Comparison of ENCODE assay signal across 14 cellular contexts in the genomic region with DNA sequence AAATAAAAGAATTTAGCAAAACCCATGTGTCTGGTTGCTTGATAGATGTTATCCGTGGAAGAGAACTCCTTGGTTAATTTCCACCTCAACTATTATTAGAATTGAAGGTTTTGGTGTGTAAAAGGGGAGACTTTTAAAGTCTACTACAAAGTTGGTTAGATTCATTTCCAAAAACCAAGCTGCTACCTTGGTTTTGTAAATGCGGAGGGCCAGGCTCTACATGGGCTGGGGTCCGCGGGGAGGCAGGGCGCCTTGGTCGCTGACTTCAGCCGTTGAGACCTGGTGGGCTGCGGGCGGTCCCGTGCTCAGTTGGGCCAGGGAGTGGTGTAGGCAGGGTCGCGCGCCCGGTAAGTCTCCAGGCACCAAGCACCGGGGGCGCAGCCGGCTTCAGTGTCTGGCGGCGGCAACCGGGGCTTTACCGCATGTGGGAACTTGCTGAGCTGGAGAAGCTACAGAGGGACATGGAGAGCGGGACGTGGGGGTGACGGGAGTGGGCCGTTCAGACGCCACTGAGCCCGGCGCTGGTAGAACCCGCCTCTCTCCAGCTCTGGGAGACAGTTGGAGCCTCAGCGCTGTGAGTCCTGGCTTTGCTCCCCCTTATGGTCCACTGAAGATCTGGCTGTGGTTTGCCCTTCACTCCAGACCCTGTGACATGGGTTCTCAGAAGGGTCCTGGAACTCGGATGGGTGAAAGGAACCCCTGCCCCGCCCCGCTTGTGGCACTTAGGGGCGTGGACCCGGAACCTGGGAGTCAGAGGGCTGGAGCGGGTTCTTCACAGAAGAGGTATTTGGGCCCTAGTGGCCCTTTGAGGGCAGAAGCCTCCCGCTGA. TPM values are rescaled to one million over a fixed set of nuclear protein-coding genes. Genes with fewer than 3 reads are reported as not detected.
DNase-seq lines count a peak whose midpoint lies in the region; ATAC-seq and TF ChIP-seq lines count a peak whose summit lies in the region.
"Had no signal": no experiment of that assay in that cellular context is flagged by ENCODE, and none has a peak within 500 bp of the region (broad histone marks: within the 10 kb centered on the region; RNA-seq: fewer than 3 reads in every experiment).

No MANE protein-coding gene starts in this region.

- peaks cover 0 to 51% (median 35%) of the 10 kb centered on the region in 4 donors for H3K4me1 ChIP-seq in esophagus muscularis mucosa
- H3K4me1 ChIP-seq: SJSA1 had no signal

- intact Hi-C loops in esophagus muscularis mucosa (cut with DNase I) = no loop called here

- H3K4me3 Mint-ChIP-seq in IgD-negative memory B cell (peak overlapping the region in 2 of 4 donors; percentile 69 to 70), osteocyte (ENCODE audit: unreplicated experiment) (peak overlapping the region; percentile 67)
- H3K4me3 Mint-ChIP-seq: HFFc6 had no signal

- TF ChIP-seq POLR2A in esophagus muscularis mucosa (IDR thresholded peaks at IDR 0.05; ENCODE audit: low read depth) = peak; percentile 6

- peaks cover 0 to 22% (median 5%) of the 10 kb centered on the region in 4 donors for H3K36me3 ChIP-seq in esophagus muscularis mucosa

- H3K27ac Mint-ChIP-seq in IgD-negative memory B cell (peak overlapping the region; percentile 33 to 95 (median 92)), osteocyte (ENCODE audit: unreplicated experiment) (no peak overlapping the region)
- H3K27ac Mint-ChIP-seq: HFFc6 had no signal

- H3K4me1 Mint-ChIP-seq in IgD-negative memory B cell (peaks cover 0 to 4% (median 2%) of the 10 kb centered on the region in 3 donors), osteocyte (ENCODE audit: unreplicated experiment) (peaks cover 68% of the 10 kb centered on the region)

- H3K36me3 Mint-ChIP-seq in IgD-negative memory B cell (no peaks in the 10 kb centered on the region), osteocyte (ENCODE audit: unreplicated experiment) (peaks cover 35% of the 10 kb centered on the region)
- H3K36me3 Mint-ChIP-seq: CD4-positive, alpha-beta memory T cell had no signal

- H3K9me3 ChIP-seq in esophagus muscularis mucosa = no peaks in the 10 kb centered on the region
- H3K9me3 ChIP-seq: SJSA1 had no signal

- ATAC-seq in HG03442 (IDR thresholded peaks at IDR 0.05; ENCODE audit: unreplicated experiment) = no peak

- peak overlapping the region; percentile 1 to 75 (median 68) for H3K27ac ChIP-seq in esophagus muscularis mucosa (replicated peaks in 1 of 4)
- H3K27ac ChIP-seq: 22Rv1, SJSA1 had no signal

- peak; percentile 77 for DNase-seq in NCI-H2227 (lab: John Stamatoyannopoulos, UW; ENCODE audit: unreplicated experiment)
- DNase-seq in NCI-H2227 treated with DMSO at 0.1 percent for 48 hours (lab: John Stamatoyannopoulos, UW) = no peak
- DNase-seq in esophagus muscularis mucosa (ENCODE audit: extremely low spot score) = peak; percentile 83
- no peak for DNase-seq in osteocyte (ENCODE audit: extremely low spot score, unreplicated experiment)
- DNase-seq in NCI-H1048 (lab: John Stamatoyannopoulos, UW) = no peak
- DNase-seq in DMS53 (lab: John Stamatoyannopoulos, UW) = no peak
- DNase-seq: CD4-positive, alpha-beta memory T cell; foreskin fibroblast; GF-D8; HFFc6 had no signal

- H3K27me3 Mint-ChIP-seq in IgD-negative memory B cell (peaks cover 49% of the 10 kb centered on the region), osteocyte (ENCODE audit: unreplicated experiment) (no peaks in the 10 kb centered on the region)

- TF ChIP-seq CTCF in esophagus muscularis mucosa (IDR thresholded peaks at IDR 0.05) (no peak), osteocyte (IDR thresholded peaks at IDR 0.05) (peak; percentile 15)

- H3K9me3 Mint-ChIP-seq in IgD-negative memory B cell (peaks cover 0 to 8% (median 4%) of the 10 kb centered on the region in 3 donors), osteocyte (ENCODE audit: unreplicated experiment) (no peaks in the 10 kb centered on the region)

- peak overlapping the region in 3 of 4 donors; percentile 2 to 20 (median 19) for H3K4me3 ChIP-seq in esophagus muscularis mucosa
- H3K4me3 ChIP-seq: SJSA1 had no signal

- no peak for TF ChIP-seq EP300 in esophagus muscularis mucosa (IDR thresholded peaks at IDR 0.05)

- peaks cover 0 to 41% (median 0%) of the 10 kb centered on the region in 4 donors for H3K27me3 ChIP-seq in esophagus muscularis mucosa
- H3K27me3 ChIP-seq: SJSA1 had no signal

- 83% methylated on average over 9 of the region's 37 CpGs for WGBS in esophagus muscularis mucosa

RNA-seq across cellular contexts. Expression of gene NR2F1, which starts 11.8 kb away (rescaled TPM):
- not detected for polyA plus RNA-seq in IgD-negative memory B cell
- total RNA-seq in esophagus muscularis mucosa (10 to 100 TPM; 17.4 to 43.8 (median 40.6) TPM), osteocyte (189 and 197 TPM in 2 replicates)
- total RNA-seq: CD4-positive, alpha-beta memory T cell had no signal
- polyA plus RNA-seq: CD4-positive, alpha-beta memory T cell had no signal

RNA-seq across cellular contexts. Expression of gene NR2F1-AS1, which starts 13.8 kb away (rescaled TPM):
- polyA plus RNA-seq in IgD-negative memory B cell = not detected
- 10 to 100 TPM in 1 of 4 donors, 1 to 10 TPM in 3; 8.6 to 22.8 (median 9.5) TPM for total RNA-seq in esophagus muscularis mucosa
- 40.9 and 42.8 TPM in 2 replicates for total RNA-seq in osteocyte
- total RNA-seq: CD4-positive, alpha-beta memory T cell had no signal
- polyA plus RNA-seq: CD4-positive, alpha-beta memory T cell had no signal

Comparison
In these comparisons a context has a peak if more than half of its experiments do, and no peak if none do; other contexts are left out.
1. DNase-seq: peak in NCI-H2227 (single experiment) and esophagus muscularis mucosa (single experiment); none in NCI-H2227 treated with DMSO at 0.1 percent for 48 hours (single experiment), osteocyte (single experiment), NCI-H1048 (single experiment) and DMS53 (single experiment).